ENCODE assay signal across 8 cellular contexts in genomic region chr7:73737491-73738219, GRCh38. TPM values are rescaled to one million over a fixed set of nuclear protein-coding genes. Genes with fewer than 3 reads are reported as not detected.
DNase-seq lines count a peak whose midpoint lies in the region; ATAC-seq and TF ChIP-seq lines count a peak whose summit lies in the region.

No MANE protein-coding gene starts in this region.

- H3K4me3 ChIP-seq in GM12865 (ENCODE audit: low read depth, low read length), result peak overlapping the region; percentile 95
- peak overlapping the region; percentile 97 for H3K4me3 ChIP-seq in SU-DHL-6 (ENCODE audit: insufficient read depth, low read length, poor library complexity, severe bottlenecking)
- H3K4me3 ChIP-seq in fibroblast of the aortic adventitia (ENCODE audit: low read depth, low read length), result peak overlapping the region; percentile 81
- peak overlapping the region; percentile 71 for H3K4me3 ChIP-seq in retinal pigment epithelial cell (ENCODE audit: low read length)

- no peak overlapping the region for H3K27ac ChIP-seq in SU-DHL-6 (ENCODE audit: low read depth, low read length)

- 0 out of 2 replicates have a peak, but pooled peaks cover 4% of the 10 kb centered on the region for H3F3A ChIP-seq in SU-DHL-6 (ENCODE audit: insufficient read depth)

- H3K4me2 ChIP-seq in SU-DHL-6 (ENCODE audit: low read depth, low read length, poor library complexity, severe bottlenecking), result peak overlapping the region; percentile 97

- H4K20me1 ChIP-seq in SU-DHL-6 (ENCODE audit: low read depth, low read length), result 0 out of 2 replicates have a peak, but pooled peaks cover 3% of the 10 kb centered on the region

- DNase-seq in GM12865 (ENCODE audit: low read depth) (no peak), fibroblast of the aortic adventitia (ENCODE audit: low read depth) (no peak), retinal pigment epithelial cell (ENCODE audit: low read depth) (no peak), hypothalamus (lab: John Stamatoyannopoulos, UW) (no peak)
- no peak for DNase-seq in activated CD4-positive, alpha-beta T cell treated with anti-CD3 and anti-CD28 coated beads for 4 hours

- TF ChIP-seq CTCF in GM12865 (IDR thresholded peaks at IDR 0.05; ENCODE audit: insufficient read depth, low read depth, low read length, missing control alignments) (no peak), SU-DHL-6 (IDR thresholded peaks at IDR 0.05; ENCODE audit: insufficient read depth, low read length, poor library complexity, severe bottlenecking) (no peak), fibroblast of the aortic adventitia (IDR thresholded peaks at IDR 0.05; ENCODE audit: insufficient read depth, low read length) (no peak), retinal pigment epithelial cell (conservative IDR thresholded peaks at IDR 0.05; ENCODE audit: low read depth, low read length) (no peak)

- no peaks in the 10 kb centered on the region for H3K36me3 ChIP-seq in SU-DHL-6 (ENCODE audit: low read length)

- peaks cover 9% of the 10 kb centered on the region; the same call in 1 of the 2 replicates for H3K79me2 ChIP-seq in SU-DHL-6 (ENCODE audit: insufficient read depth, low read length)

- no peaks in the 10 kb centered on the region for H3K27me3 ChIP-seq in SU-DHL-6 (ENCODE audit: low read length)

- no peaks in the 10 kb centered on the region for H3K9me3 ChIP-seq in SU-DHL-6 (ENCODE audit: insufficient read depth, low read length)

- H2AFZ ChIP-seq in SU-DHL-6 (ENCODE audit: low read depth, low read length, severe bottlenecking), result no peak overlapping the region

- no peak for ATAC-seq in HG03045 (IDR thresholded peaks at IDR 0.05; ENCODE audit: unreplicated experiment)
- ATAC-seq in HG03280 (IDR thresholded peaks at IDR 0.05; ENCODE audit: unreplicated experiment), result no peak

- H3K9ac ChIP-seq in SU-DHL-6 (ENCODE audit: low read length), result peak overlapping the region; percentile 97

- no peaks in the 10 kb centered on the region for H3K9me2 ChIP-seq in SU-DHL-6 (replicated peaks; ENCODE audit: insufficient read depth, low read length)

RNA-seq across cellular contexts. Expression of gene ABHD11, which starts 0.9 kb away (rescaled TPM):
- 5.0 and 14.8 TPM in 2 replicates for total RNA-seq in fibroblast of the aortic adventitia (ENCODE audit: low replicate concordance)

RNA-seq across cellular contexts. Expression of gene STX1A, which starts 18.2 kb away (rescaled TPM):
- 3.6 and 27.9 TPM in 2 replicates for total RNA-seq in fibroblast of the aortic adventitia (ENCODE audit: low replicate concordance)

RNA-seq across cellular contexts. Expression of gene CLDN3, which starts 32.4 kb away (rescaled TPM):
- not detected in 2 replicates for total RNA-seq in fibroblast of the aortic adventitia (ENCODE audit: low replicate concordance)

RNA-seq across cellular contexts. Expression of gene BUD23, which starts 54.3 kb away (rescaled TPM):
- 28.6 and 69.4 TPM in 2 replicates for total RNA-seq in fibroblast of the aortic adventitia (ENCODE audit: low replicate concordance)

RNA-seq across cellular contexts. Expression of gene DNAJC30, which starts 54.4 kb away (rescaled TPM):
- 1.9 and 3.4 TPM in 2 replicates for total RNA-seq in fibroblast of the aortic adventitia (ENCODE audit: low replicate concordance)
